8 cellular contexts compared by ENCODE assay signal in the genomic region with DNA sequence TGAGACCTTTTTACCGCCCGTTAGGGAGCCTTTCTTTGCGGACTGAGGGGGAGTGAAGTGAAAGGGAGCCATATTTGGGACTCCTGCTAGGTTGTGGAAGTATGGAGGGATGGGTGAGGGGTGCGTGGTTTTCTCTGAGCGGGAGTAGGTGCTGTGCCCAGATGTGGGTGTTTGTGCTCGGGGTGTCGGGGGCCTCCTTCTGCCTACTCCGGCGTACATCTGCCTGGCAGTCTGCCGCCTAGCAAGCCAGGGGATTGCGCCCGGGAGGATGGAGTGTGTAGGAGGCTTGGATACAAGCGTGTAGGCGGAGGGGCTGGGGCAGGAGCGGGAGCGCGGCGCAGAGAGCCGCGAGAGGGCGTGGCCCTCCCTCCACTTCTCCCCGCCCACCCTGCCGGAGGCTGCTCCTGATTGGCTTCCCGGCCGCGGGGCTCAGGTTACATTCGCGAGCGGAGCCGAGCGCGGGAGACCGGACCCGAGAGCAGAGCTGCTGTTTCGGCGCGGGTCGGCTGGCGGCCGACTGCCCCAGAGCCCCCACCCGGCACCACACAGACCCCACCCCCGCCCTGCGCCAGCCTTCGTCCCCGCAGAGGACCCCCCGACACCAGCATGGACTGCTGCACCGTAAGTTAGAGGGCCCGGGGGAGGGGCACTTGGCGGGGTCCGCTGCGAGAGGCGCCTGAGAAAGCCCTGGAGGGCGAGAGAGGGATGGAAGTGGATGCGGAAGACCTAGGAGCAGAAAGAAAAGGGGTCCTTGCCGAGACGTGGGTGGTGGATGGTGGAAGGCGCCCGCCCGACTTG. TPM values are rescaled to one million over a fixed set of nuclear protein-coding genes. Genes with fewer than 3 reads are reported as not detected.
DNase-seq lines count a peak whose midpoint lies in the region; TF ChIP-seq lines count a peak whose summit lies in the region.

Gene NRGN (plus strand): TSS at position 464 of the 798 bp plus-strand sequence. CDS start 143 bp downstream, at position 607.

- peak within 1 kb of the TSS; percentile 45 for H2AFZ ChIP-seq in neural cell (ENCODE audit: low read depth, low read length)

- TF ChIP-seq EP300 in neural cell (conservative IDR thresholded peaks at IDR 0.05; ENCODE audit: poor library complexity, severe bottlenecking), result no peak

- H3K4me1 Mint-ChIP-seq in stimulated activated naive CD8-positive, alpha-beta T cell treated with anti-CD3 and anti-CD28 coated beads, Interleukin-15, Interleukin-2, amounts not matched to agents 100 ng/mL and 50 ng/mL, for 24 hours (ENCODE audit: low read depth), result peaks cover 14% of the 10 kb centered on the region

- no peaks in the 10 kb centered on the region for H3K9me3 ChIP-seq in neural cell (ENCODE audit: low read length)

- no peaks in the 10 kb centered on the region for H3K36me3 Mint-ChIP-seq in stimulated activated naive CD8-positive, alpha-beta T cell treated with anti-CD3 and anti-CD28 coated beads, Interleukin-15, Interleukin-2, amounts not matched to agents 100 ng/mL and 50 ng/mL, for 24 hours (ENCODE audit: low read depth)

- no peak within 1 kb of the TSS for H3K27ac ChIP-seq in neural cell (ENCODE audit: low read length)

- H3K4me3 ChIP-seq in fibroblast of villous mesenchyme (ENCODE audit: low read depth, low read length) (peak within 1 kb of the TSS; percentile 66), neural cell (ENCODE audit: low read length) (peak within 1 kb of the TSS; percentile 77)

- peak within 1 kb of the TSS; percentile 42 for H3K9ac ChIP-seq in neural cell (ENCODE audit: low read length)

- peaks cover 8% of the 10 kb centered on the region for H3K27me3 Mint-ChIP-seq in stimulated activated naive CD8-positive, alpha-beta T cell treated with anti-CD3 and anti-CD28 coated beads, Interleukin-15, Interleukin-2, amounts not matched to agents 100 ng/mL and 50 ng/mL, for 24 hours

- TF ChIP-seq CTCF in fibroblast of villous mesenchyme (IDR thresholded peaks at IDR 0.05; ENCODE audit: insufficient read depth, low read depth, low read length) (no peak), neural cell (IDR thresholded peaks at IDR 0.05; ENCODE audit: poor library complexity, severe bottlenecking) (no peak)

- no peaks in the 10 kb centered on the region for H3K36me3 ChIP-seq in neural cell (ENCODE audit: insufficient read depth, low read length)

- H3K4me2 ChIP-seq in neural cell (ENCODE audit: low read length), result peak within 1 kb of the TSS; percentile 78

- DNase-seq in EH (ENCODE audit: low read depth), result peak; percentile 87
- peak; percentile 12 for DNase-seq in GOT3 (lab: John Stamatoyannopoulos, UW)
- DNase-seq in Kasumi-1 (lab: John Stamatoyannopoulos, UW), result peak; percentile 82 to 92
- DNase-seq in RPMI8226, result peak; percentile 90
- peak; percentile 74 for DNase-seq in activated effector memory CD4-positive, alpha-beta T cell treated with Interleukin-2 at 50 U/mL for 16 hours
- peak; percentile 83 for DNase-seq in fibroblast of villous mesenchyme (ENCODE audit: low read depth)

- H3K27ac Mint-ChIP-seq in stimulated activated naive CD8-positive, alpha-beta T cell treated with anti-CD3 and anti-CD28 coated beads, Interleukin-15, Interleukin-2, amounts not matched to agents 100 ng/mL and 50 ng/mL, for 24 hours, result no peak within 1 kb of the TSS

- no peaks in the 10 kb centered on the region for H3F3A ChIP-seq in neural cell (ENCODE audit: insufficient read depth, low read length, poor library complexity, severe bottlenecking)

- H3K4me3 Mint-ChIP-seq in stimulated activated naive CD8-positive, alpha-beta T cell treated with anti-CD3 and anti-CD28 coated beads, Interleukin-15, Interleukin-2, amounts not matched to agents 100 ng/mL and 50 ng/mL, for 24 hours, result peak within 1 kb of the TSS; percentile 81

- H3K9me3 Mint-ChIP-seq in stimulated activated naive CD8-positive, alpha-beta T cell treated with anti-CD3 and anti-CD28 coated beads, Interleukin-15, Interleukin-2, amounts not matched to agents 100 ng/mL and 50 ng/mL, for 24 hours, result no peaks in the 10 kb centered on the region

- no peaks in the 10 kb centered on the region for H3K9me2 ChIP-seq in neural cell (ENCODE audit: insufficient read depth, low read length)

- no peaks in the 10 kb centered on the region for H4K20me1 ChIP-seq in neural cell (ENCODE audit: insufficient read depth)

- H3K27me3 ChIP-seq in neural cell (ENCODE audit: insufficient read depth, low read depth, low read length), result peaks cover 48% of the 10 kb centered on the region

- no peak for TF ChIP-seq RAD21 in neural cell (conservative IDR thresholded peaks at IDR 0.05)

- H3K79me2 ChIP-seq in neural cell (replicated peaks; ENCODE audit: insufficient read depth, low read length), result no peaks in the 10 kb centered on the region

TF ChIP-seq in neural cell, 6 proteins besides CTCF, POLR2A, EP300 and RAD21:
- TF ChIP-seq MXI1 (conservative IDR thresholded peaks at IDR 0.05; ENCODE audit: poor library complexity, severe bottlenecking) (no peak), POLR2AphosphoS5 (IDR thresholded peaks at IDR 0.05) (no peak), EZH2 (IDR thresholded peaks at IDR 0.05; ENCODE audit: borderline replicate concordance, insufficient read depth, low read length, poor library complexity, severe bottlenecking) (no peak), TAF1 (IDR thresholded peaks at IDR 0.05; ENCODE audit: low read depth) (no peak), REST (IDR thresholded peaks at IDR 0.05; ENCODE audit: borderline replicate concordance) (no peak), SMC3 (conservative IDR thresholded peaks at IDR 0.05; ENCODE audit: poor library complexity) (no peak)

RNA-seq across cellular contexts. Expression of gene NRGN, which starts in this region (rescaled TPM):
- total RNA-seq in fibroblast of villous mesenchyme, result 0.43 and 1.6 TPM in 2 replicates
- polyA plus RNA-seq in neural cell, result 0.69 and 1.1 TPM in 2 replicates
- 0.58 and 1.5 TPM in 2 replicates for polyA minus RNA-seq in neural cell

Comparison
In these comparisons a context has a peak if more than half of its experiments do, and no peak if none do; other contexts are left out.
1. DNase-seq: peak in every context shown above with its lines; median percentile 90 in RPMI8226; 87 in EH; 87 in Kasumi-1; 83 in fibroblast of villous mesenchyme; 74 in activated effector memory CD4-positive, alpha-beta T cell treated with Interleukin-2 at 50 U/mL for 16 hours; 12 in GOT3.